ENCODE assay signal across 29 cellular contexts in genomic region chr14:79702197-79702596, GRCh38.
"Had no signal": no experiment of that assay in that cellular context is flagged by ENCODE, and none has a peak within 500 bp of the region (broad histone marks: within the 10 kb centered on the region; RNA-seq: fewer than 3 reads in every experiment).

No MANE protein-coding gene starts in this region.

- H3K36me3 Mint-ChIP-seq: activated naive CD4-positive, alpha-beta T cell treated with anti-CD3 and anti-CD28 coated beads, Interleukin-2, amount 10 ng/mL, durations not matched to agents 7 days and 5 days; activated naive CD8-positive, alpha-beta T cell treated with anti-CD3 and anti-CD28 coated beads, Interleukin-2, amount 10 ng/mL, durations not matched to agents 7 days and 5 days; brain had no signal

- H3K4me3 ChIP-seq: ascending aorta, breast epithelium, cardiac muscle cell, colonic mucosa, gastroesophageal sphincter, heart right ventricle, hepatocyte had no signal

- H3K36me3 ChIP-seq: ascending aorta, breast epithelium, cardiac muscle cell, colonic mucosa, gastroesophageal sphincter, heart right ventricle had no signal

- H2AFZ ChIP-seq: hepatocyte had no signal

- H3K27me3 Mint-ChIP-seq: activated CD4-positive, alpha-beta memory T cell treated with anti-CD3 and anti-CD28 coated beads, Interleukin-2, amount 10 ng/mL, durations not matched to agents 7 days and 5 days; activated CD4-positive, alpha-beta T cell treated with anti-CD3 and anti-CD28 coated beads, Interleukin-2, amount 10 ng/mL, durations not matched to agents 7 days and 5 days; activated naive CD4-positive, alpha-beta T cell treated with anti-CD3 and anti-CD28 coated beads, Interleukin-2, amount 10 ng/mL, durations not matched to agents 7 days and 5 days; activated naive CD8-positive, alpha-beta T cell treated with anti-CD3 and anti-CD28 coated beads, Interleukin-2, amount 10 ng/mL, durations not matched to agents 7 days and 5 days; activated T-cell treated with anti-CD3 and anti-CD28 coated beads, Interleukin-2, amount 50 U/mL, for 24 hours had no signal

- H3K9me3 Mint-ChIP-seq: activated naive CD4-positive, alpha-beta T cell treated with anti-CD3 and anti-CD28 coated beads, Interleukin-2, amount 10 ng/mL, durations not matched to agents 7 days and 5 days; activated naive CD8-positive, alpha-beta T cell treated with anti-CD3 and anti-CD28 coated beads, Interleukin-2, amount 10 ng/mL, durations not matched to agents 7 days and 5 days had no signal

- DNase-seq: activated CD4-positive, alpha-beta memory T cell treated with anti-CD3 and anti-CD28 coated beads, Interleukin-2, amount 10 ng/mL, durations not matched to agents 7 days and 5 days; activated CD4-positive, alpha-beta T cell treated with anti-CD3 and anti-CD28 coated beads for 1 hour; activated CD4-positive, alpha-beta T cell treated with anti-CD3 and anti-CD28 coated beads for 4 hours; activated CD4-positive, alpha-beta T cell treated with anti-CD3 and anti-CD28 coated beads, Interleukin-2, amount 10 ng/mL, durations not matched to agents 7 days and 5 days; activated CD4-positive, alpha-beta T cell treated with anti-CD3 and anti-CD28 coated beads, Interleukin-2, amount 50 U/mL, for 4 hours; activated CD8-positive, alpha-beta memory T cell treated with anti-CD3 and anti-CD28 coated beads, Interleukin-2, amount 50 U/mL, for 48 hours; activated gamma-delta T cell; activated naive CD4-positive, alpha-beta T cell; activated naive CD4-positive, alpha-beta T cell treated with anti-CD3 and anti-CD28 coated beads, Interleukin-2, amount 10 ng/mL, durations not matched to agents 7 days and 5 days; activated naive CD8-positive, alpha-beta T cell treated with anti-CD3 and anti-CD28 coated beads, Interleukin-2, amount 10 ng/mL, durations not matched to agents 7 days and 5 days; activated T-cell treated with anti-CD3 and anti-CD28 coated beads for 4 hours; activated T-cell treated with anti-CD3 and anti-CD28 coated beads, Interleukin-2, amount 50 U/mL, for 24 hours; activated T-cell treated with anti-CD3 and anti-CD28 coated beads, Interleukin-2, amount 50 U/mL, for 72 hours; central memory CD4-positive, alpha-beta T cell; colonic mucosa; effector CD8-positive, alpha-beta T cell; foreskin fibroblast; heart right ventricle; T-helper 2 cell had no signal

- H3K4me1 Mint-ChIP-seq: activated CD4-positive, alpha-beta memory T cell treated with anti-CD3 and anti-CD28 coated beads, Interleukin-2, amount 10 ng/mL, durations not matched to agents 7 days and 5 days; activated CD4-positive, alpha-beta T cell treated with anti-CD3 and anti-CD28 coated beads, Interleukin-2, amount 10 ng/mL, durations not matched to agents 7 days and 5 days; activated naive CD4-positive, alpha-beta T cell treated with anti-CD3 and anti-CD28 coated beads, Interleukin-2, amount 10 ng/mL, durations not matched to agents 7 days and 5 days; activated naive CD8-positive, alpha-beta T cell treated with anti-CD3 and anti-CD28 coated beads, Interleukin-2, amount 10 ng/mL, durations not matched to agents 7 days and 5 days; WTC11 had no signal

- H3K27me3 ChIP-seq: ascending aorta, breast epithelium, cardiac muscle cell, colonic mucosa, gastroesophageal sphincter, hepatocyte had no signal

- H3K9me3 ChIP-seq: ascending aorta, breast epithelium, colonic mucosa, gastroesophageal sphincter, heart right ventricle had no signal

- H3K27ac ChIP-seq: ascending aorta, breast epithelium, cardiac muscle cell, colonic mucosa, epithelial cell of prostate, gastroesophageal sphincter, heart right ventricle, hepatocyte, VCaP had no signal

- H3K4me2 ChIP-seq: hepatocyte had no signal

- H3K4me3 Mint-ChIP-seq: activated CD4-positive, alpha-beta memory T cell treated with anti-CD3 and anti-CD28 coated beads, Interleukin-2, amount 10 ng/mL, durations not matched to agents 7 days and 5 days; activated CD4-positive, alpha-beta T cell treated with anti-CD3 and anti-CD28 coated beads, Interleukin-2, amount 10 ng/mL, durations not matched to agents 7 days and 5 days; activated naive CD4-positive, alpha-beta T cell treated with anti-CD3 and anti-CD28 coated beads, Interleukin-2, amount 10 ng/mL, durations not matched to agents 7 days and 5 days; activated naive CD8-positive, alpha-beta T cell treated with anti-CD3 and anti-CD28 coated beads, Interleukin-2, amount 10 ng/mL, durations not matched to agents 7 days and 5 days; activated T-cell treated with anti-CD3 and anti-CD28 coated beads, Interleukin-2, amount 50 U/mL, for 24 hours; activated T-cell treated with anti-CD3 and anti-CD28 coated beads, Interleukin-2, amount 50 U/mL, for 72 hours; brain; WTC11 had no signal

- H3K4me1 ChIP-seq: ascending aorta, breast epithelium, colonic mucosa, heart right ventricle had no signal

- H3K27ac Mint-ChIP-seq: activated CD4-positive, alpha-beta memory T cell treated with anti-CD3 and anti-CD28 coated beads, Interleukin-2, amount 10 ng/mL, durations not matched to agents 7 days and 5 days; activated CD4-positive, alpha-beta T cell treated with anti-CD3 and anti-CD28 coated beads, Interleukin-2, amount 10 ng/mL, durations not matched to agents 7 days and 5 days; activated naive CD4-positive, alpha-beta T cell treated with anti-CD3 and anti-CD28 coated beads, Interleukin-2, amount 10 ng/mL, durations not matched to agents 7 days and 5 days; activated naive CD4-positive, alpha-beta T cell treated with anti-CD3 and anti-CD28 coated beads, Interleukin-2, amount 50 U/mL, for 72 hours; activated naive CD8-positive, alpha-beta T cell treated with anti-CD3 and anti-CD28 coated beads, Interleukin-2, amount 10 ng/mL, durations not matched to agents 7 days and 5 days; activated T-cell treated with anti-CD3 and anti-CD28 coated beads, Interleukin-2, amount 50 U/mL, for 24 hours; activated T-cell treated with anti-CD3 and anti-CD28 coated beads, Interleukin-2, amount 50 U/mL, for 72 hours; brain; WTC11 had no signal

- ATAC-seq: activated naive CD4-positive, alpha-beta T cell treated with anti-CD3 and anti-CD28 coated beads, Interleukin-2, amount 50 U/mL, for 72 hours; activated T-cell treated with anti-CD3 and anti-CD28 coated beads, Interleukin-2, amount 50 U/mL, for 72 hours; gastroesophageal sphincter; heart right ventricle; WTC11 had no signal
